Comparison of ENCODE assay signal across 15 cellular contexts in the genomic region with DNA sequence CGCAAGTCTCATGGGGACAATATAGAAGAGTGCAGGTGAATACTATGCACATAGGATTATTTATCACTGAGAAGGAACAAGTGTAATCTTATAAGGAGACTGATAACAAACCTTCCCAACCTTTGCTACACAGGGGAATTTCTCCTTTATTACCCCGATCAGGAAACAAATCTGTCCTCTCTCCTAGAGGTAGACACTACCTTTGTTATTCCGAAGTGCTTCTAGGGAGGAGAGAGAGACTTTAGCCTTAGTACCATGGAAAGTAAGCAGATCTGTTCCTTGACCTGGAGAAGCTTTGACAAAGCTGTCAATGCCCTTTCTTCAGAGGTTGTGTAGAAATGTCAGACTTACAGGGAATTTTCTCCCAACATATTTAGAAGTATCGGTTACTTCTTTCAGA.
A peak's percentile ranks its signal among the peaks of the same experiment; 100 is the strongest.
DNase-seq lines count a peak whose midpoint lies in the region; ATAC-seq, FAIRE-seq and TF ChIP-seq lines count a peak whose summit lies in the region.
"Had no signal": no experiment of that assay in that cellular context is flagged by ENCODE, and none has a peak within 500 bp of the region (broad histone marks: within the 10 kb centered on the region; RNA-seq: fewer than 3 reads in every experiment).

No MANE protein-coding gene starts in this region.

- H3K9ac ChIP-seq in H1 (replicated peaks in 1 of 4; ENCODE audit: extremely low read depth in 1 of 4, low read depth in 3 of 4, low read length in 3 of 4), result no peak overlapping the region

- H3K4me3 ChIP-seq in H1 (ENCODE audit: extremely low read depth in 1 of 4, insufficient read depth in 2 of 4, low read depth in 3 of 4, low read length in 4 of 4), result no peak overlapping the region
- H3K4me3 ChIP-seq in ascending aorta, result no peak overlapping the region

- TF ChIP-seq RAD21 in H1 (IDR thresholded peaks at IDR 0.05 in 1 of 2, conservative IDR thresholded peaks at IDR 0.05 in 1 of 2; ENCODE audit: low read depth in 2 of 2, low read length in 2 of 2), result no peak

- H3K23me2 ChIP-seq in H1 (ENCODE audit: low read depth, low read length), result no peaks in the 10 kb centered on the region

- no peak overlapping the region for H3K18ac ChIP-seq in H1 (ENCODE audit: extremely low read depth, low read length)

- no peaks in the 10 kb centered on the region for H3K79me2 ChIP-seq in H1 (ENCODE audit: control insufficient read depth in 1 of 2, insufficient read depth in 2 of 2, low read length in 2 of 2)

- H3K27ac ChIP-seq in H1 (ENCODE audit: low read depth, low read length) (no peak overlapping the region), ascending aorta (no peak overlapping the region)

- no peak overlapping the region; the same call in 1 of the 2 replicates for H2AFZ ChIP-seq in H1 (ENCODE audit: low read length)

- CTCF ChIA-PET in H1 (lab: Charles Lee; ENCODE audit: partially characterized antibody), result interaction anchor here (1.2 kb wide), 1 partner anchor 9 kb away, joined by 3 read pairs; no protein-coding TSS in a partner anchor

- H4K20me1 ChIP-seq in H1 (replicated peaks in 1 of 2; ENCODE audit: control insufficient read depth in 1 of 2, insufficient read depth in 2 of 2, low read length in 2 of 2), result no peaks in the 10 kb centered on the region

- no peak overlapping the region for H2BK20ac ChIP-seq in H1 (ENCODE audit: low read length)

- no peak for TF ChIP-seq EP300 in H1 (IDR thresholded peaks at IDR 0.05; ENCODE audit: borderline replicate concordance in 1 of 2, low read depth in 2 of 2, low read length in 2 of 2)

- H3K4me1 ChIP-seq in H1 (replicated peaks in 1 of 4; ENCODE audit: control insufficient read depth in 3 of 4, insufficient read depth in 4 of 4, low read length in 3 of 4), result no peaks in the 10 kb centered on the region
- H3K4me1 ChIP-seq in ascending aorta, result no peaks in the 10 kb centered on the region

- H2BK15ac ChIP-seq in H1 (ENCODE audit: low read length), result no peak overlapping the region

- no peaks in the 10 kb centered on the region for H3K36me3 ChIP-seq in H1 (ENCODE audit: control insufficient read depth in 2 of 4, insufficient read depth in 4 of 4, low read length in 3 of 4)
- H3K36me3 ChIP-seq in ascending aorta, result no peaks in the 10 kb centered on the region

- H3K79me1 ChIP-seq in H1 (ENCODE audit: low read depth, low read length), result no peaks in the 10 kb centered on the region

- 89% methylated on average over 4 of the region's 4 CpGs; no CpG with 5 or more reads in 1 of the 2 experiments for WGBS in H1 (ENCODE audit: extremely low coverage in 1 of 2, insufficient coverage in 1 of 2, insufficient read length in 1 of 2, insufficient replicate concordance in 2 of 2, low coverage in 1 of 2, low lambda C conversion rate in 2 of 2, missing lambda C conversion rate in 1 of 2), 2 experiments

- POLR2A ChIA-PET in H1 (lab: Charles Lee; ENCODE audit: partially characterized antibody), result no interaction called here

- DNase-seq in NCI-H187 (lab: John Stamatoyannopoulos, UW), result peak; percentile 75 to 80
- DNase-seq in H1 (ENCODE audit: low read depth in 1 of 2, low spot score in 2 of 2), result no peak
- DNase-seq in left colon, result no peak
- no peak for DNase-seq in ascending aorta (ENCODE audit: low spot score in 2 of 2)
- DNase-seq: C1 segment of cervical spinal cord; Calu3; CD4-positive, alpha-beta memory T cell; COR-L47; GF-D8; H9 had no signal

- no peak overlapping the region for H4K5ac ChIP-seq in H1 (ENCODE audit: insufficient read length, low read depth, low read length)

- H3K9me3 ChIP-seq in H1 (ENCODE audit: insufficient read depth in 2 of 2, low read depth in 1 of 2, low read length in 1 of 2), result no peaks in the 10 kb centered on the region
- no peaks in the 10 kb centered on the region for H3K9me3 ChIP-seq in ascending aorta

- H3K4me2 ChIP-seq in H1 (ENCODE audit: insufficient read depth in 1 of 2, low read depth in 2 of 2, low read length in 2 of 2), result no peak overlapping the region

- H4K91ac ChIP-seq in H1 (replicated peaks; ENCODE audit: insufficient read length, low read length), result no peak overlapping the region

- no peak overlapping the region for H3K14ac ChIP-seq in H1 (ENCODE audit: insufficient read length)

- no peak overlapping the region for H2BK12ac ChIP-seq in H1 (ENCODE audit: low read depth, low read length)

- H4K8ac ChIP-seq in H1 (ENCODE audit: extremely low read depth, insufficient read depth, low read length), result no peak overlapping the region

- H2BK5ac ChIP-seq in H1 (ENCODE audit: low read depth, low read length), result no peak overlapping the region

- no peak overlapping the region for H3K56ac ChIP-seq in H1 (replicated peaks; ENCODE audit: insufficient read length, low read depth, low read length)

- intact Hi-C loops in left colon (cut with DNase I, micrococcal nuclease) (no loop called here), ascending aorta (cut with DNase I) (no loop called here)

- ATAC-seq in left colon (peak; percentile 67), HG02610 (IDR thresholded peaks at IDR 0.05; ENCODE audit: unreplicated experiment) (no peak), HG03460 (IDR thresholded peaks at IDR 0.05; ENCODE audit: unreplicated experiment) (no peak)
- ATAC-seq: HCT116 had no signal

- H2AK5ac ChIP-seq in H1 (ENCODE audit: low read depth, low read length), result no peak overlapping the region

- no peak overlapping the region for H2BK120ac ChIP-seq in H1 (replicated peaks; ENCODE audit: low read depth, low read length)

- H3K27me3 ChIP-seq in H1 (replicated peaks in 1 of 4; ENCODE audit: control insufficient read depth in 3 of 4, extremely low read depth in 1 of 4, insufficient read depth in 3 of 4, low read length in 3 of 4) (no peaks in the 10 kb centered on the region), ascending aorta (no peaks in the 10 kb centered on the region)

- peak; percentile 39 for FAIRE-seq in H1 (lab: Jason Lieb, UNC)
- FAIRE-seq: GM12891, GM18507 had no signal

- no peak overlapping the region for H3K4ac ChIP-seq in H1 (replicated peaks; ENCODE audit: insufficient read length, low read depth, low read length)

- H3K23ac ChIP-seq in H1 (ENCODE audit: insufficient read length), result no peak overlapping the region

- no peak for TF ChIP-seq POLR2A in H1 (IDR thresholded peaks at IDR 0.05; ENCODE audit: control extremely low read depth in 1 of 2, low read depth in 2 of 2, low read length in 2 of 2)

- TF ChIP-seq CTCF in H1 (IDR thresholded peaks at IDR 0.05; ENCODE audit: control extremely low read depth in 1 of 3, insufficient read depth in 1 of 3, low read depth in 1 of 3, low read length in 3 of 3) (no peak), ascending aorta (IDR thresholded peaks at IDR 0.05) (no peak)

TF ChIP-seq in H1, 55 proteins besides CTCF, POLR2A, EP300 and RAD21 (continues in another document):
- no peak for TF ChIP-seq HDAC6 (IDR thresholded peaks at IDR 0.05; ENCODE audit: low read depth, low read length)
- TF ChIP-seq, protein P1, sequence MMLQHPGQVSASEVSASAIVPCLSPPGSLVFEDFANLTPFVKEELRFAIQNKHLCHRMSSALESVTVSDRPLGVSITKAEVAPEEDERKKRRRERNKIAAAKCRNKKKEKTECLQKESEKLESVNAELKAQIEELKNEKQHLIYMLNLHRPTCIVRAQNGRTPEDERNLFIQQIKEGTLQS (IDR thresholded peaks at IDR 0.05; ENCODE audit: insufficient read depth, low read depth, low read length), result no peak
- TF ChIP-seq, protein P2, sequence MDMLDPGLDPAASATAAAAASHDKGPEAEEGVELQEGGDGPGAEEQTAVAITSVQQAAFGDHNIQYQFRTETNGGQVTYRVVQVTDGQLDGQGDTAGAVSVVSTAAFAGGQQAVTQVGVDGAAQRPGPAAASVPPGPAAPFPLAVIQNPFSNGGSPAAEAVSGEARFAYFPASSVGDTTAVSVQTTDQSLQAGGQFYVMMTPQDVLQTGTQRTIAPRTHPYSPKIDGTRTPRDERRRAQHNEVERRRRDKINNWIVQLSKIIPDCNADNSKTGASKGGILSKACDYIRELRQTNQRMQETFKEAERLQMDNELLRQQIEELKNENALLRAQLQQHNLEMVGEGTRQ (IDR thresholded peaks at IDR 0.05; ENCODE audit: low read length), result no peak
- TF ChIP-seq TCF12 (IDR thresholded peaks at IDR 0.05; ENCODE audit: low read depth, low read length), result no peak
- no peak for TF ChIP-seq SIRT6 (IDR thresholded peaks at IDR 0.05; ENCODE audit: low read length)
- no peak for TF ChIP-seq JUND (IDR thresholded peaks at IDR 0.05; ENCODE audit: low read length)
- TF ChIP-seq YY1 (IDR thresholded peaks at IDR 0.05; ENCODE audit: low read depth, low read length), result no peak
- TF ChIP-seq RBBP5 (IDR thresholded peaks at IDR 0.05; ENCODE audit: borderline replicate concordance, low read depth, low read length), result no peak

Comparison
In these comparisons a context has a peak if more than half of its experiments do, and no peak if none do; other contexts are left out.
1. DNase-seq: peak in NCI-H187 (2 of 2); none in H1 (0 of 2), left colon (0 of 2) and ascending aorta (0 of 2).